ENCODE assay signal across 15 cellular contexts in genomic region chr4:158163941-158164665, GRCh38. TPM values are rescaled to one million over a fixed set of nuclear protein-coding genes. Genes with fewer than 3 reads are reported as not detected.
DNase-seq lines count a peak whose midpoint lies in the region; ATAC-seq and TF ChIP-seq lines count a peak whose summit lies in the region.
"Had no signal": no experiment of that assay in that cellular context is flagged by ENCODE, and none has a peak within 500 bp of the region (broad histone marks: within the 10 kb centered on the region; RNA-seq: fewer than 3 reads in every experiment).

No MANE protein-coding gene starts in this region.

- TF ChIP-seq CTCF in heart left ventricle (IDR thresholded peaks at IDR 0.05): peak in 1 of 12 donors; percentile 24
- no peak for TF ChIP-seq CTCF in fibroblast of mammary gland (conservative IDR thresholded peaks at IDR 0.05; ENCODE audit: control insufficient read depth, insufficient read depth, low read depth, low read length)
- no peak for TF ChIP-seq CTCF in ovary (IDR thresholded peaks at IDR 0.05)
- no peak for TF ChIP-seq CTCF in Calu3 (IDR thresholded peaks at IDR 0.05; ENCODE audit: unreplicated experiment)

- H3K27ac ChIP-seq in heart left ventricle (peak overlapping the region; percentile 44 to 93 (median 85)), ovary (peak overlapping the region in 1 of 2 donors; percentile 16), Karpas-422 (ENCODE audit: low read length) (no peak overlapping the region)

- DNase-seq in heart left ventricle (no peak), Right ventricle myocardium inferior (ENCODE audit: missing footprints) (no peak), fibroblast of mammary gland (ENCODE audit: low read depth) (peak; percentile 28), ovary (peak in 1 of 5 donors; percentile 27), Karpas-422 (no peak), Calu3 (no peak)
- DNase-seq: activated CD4-positive, alpha-beta memory T cell treated with anti-CD3 and anti-CD28 coated beads, Interleukin-2, amount 10 ng/mL, durations not matched to agents 7 days and 5 days; activated effector memory CD4-positive, alpha-beta T cell treated with Interleukin-2 at 50 U/mL for 16 hours; COR-L47; HCEC 1CT; NCI-H2081 treated with DMSO at 0.1 percent for 48 hours; stimulated activated naive CD8-positive, alpha-beta T cell treated with anti-CD3 and anti-CD28 coated beads, Interleukin-15, Interleukin-2, amounts not matched to agents 100 U/mL and 50 U/mL, for 24 hours had no signal

- H3K4me3 Mint-ChIP-seq in Calu3 (ENCODE audit: low read depth, unreplicated experiment): no peak overlapping the region
- H3K4me3 Mint-ChIP-seq: activated CD4-positive, alpha-beta memory T cell treated with anti-CD3 and anti-CD28 coated beads, Interleukin-2, amount 10 ng/mL, durations not matched to agents 7 days and 5 days had no signal

- no peaks in the 10 kb centered on the region for H3K9me3 ChIP-seq in heart left ventricle
- H3K9me3 ChIP-seq in ovary: no peaks in the 10 kb centered on the region
- H3K9me3 ChIP-seq in Karpas-422 (ENCODE audit: low read length): no peaks in the 10 kb centered on the region
- H3K9me3 ChIP-seq: A549 had no signal

- H3K4me1 Mint-ChIP-seq in Calu3 (ENCODE audit: low read depth, unreplicated experiment): peaks cover 34% of the 10 kb centered on the region
- H3K4me1 Mint-ChIP-seq: activated CD4-positive, alpha-beta memory T cell treated with anti-CD3 and anti-CD28 coated beads, Interleukin-2, amount 10 ng/mL, durations not matched to agents 7 days and 5 days had no signal

- no peak overlapping the region for H3K9ac ChIP-seq in Karpas-422 (ENCODE audit: low read length)

- no peak overlapping the region for H3K27ac Mint-ChIP-seq in Calu3 (ENCODE audit: unreplicated experiment)
- H3K27ac Mint-ChIP-seq: activated CD4-positive, alpha-beta memory T cell treated with anti-CD3 and anti-CD28 coated beads, Interleukin-2, amount 10 ng/mL, durations not matched to agents 7 days and 5 days had no signal

- ATAC-seq in heart left ventricle: peak in 1 of 4 donors; percentile 16
- no peak for ATAC-seq in Right ventricle myocardium inferior
- no peak for ATAC-seq in GM21529 (IDR thresholded peaks at IDR 0.05; ENCODE audit: unreplicated experiment)
- ATAC-seq in HG03045 (IDR thresholded peaks at IDR 0.05; ENCODE audit: unreplicated experiment): no peak
- ATAC-seq: A549; stimulated activated naive CD8-positive, alpha-beta T cell treated with anti-CD3 and anti-CD28 coated beads, Interleukin-15, Interleukin-2, amounts not matched to agents 100 U/mL and 50 U/mL, for 24 hours had no signal

- WGBS in heart left ventricle, 4 donors: 21 to 33% (median 30%) methylated on average over 8 of the region's 8 CpGs
- WGBS in ovary, 3 donors: 12 to 13% (median 13%) methylated on average over 8 of the region's 8 CpGs

- CTCF ChIA-PET in Calu3 (lab: Charles Lee): interaction anchor here (0.8 kb wide), 1 partner anchor 31 kb away, joined by 7 read pairs; no protein-coding TSS in a partner anchor

- TF ChIP-seq POLR2A in heart left ventricle (IDR thresholded peaks at IDR 0.05): no peak
- no peak for TF ChIP-seq POLR2A in ovary (IDR thresholded peaks at IDR 0.05)

- H3K4me3 ChIP-seq in heart left ventricle (peak overlapping the region in 10 of 12 donors; percentile 10 to 73 (median 68)), fibroblast of mammary gland (ENCODE audit: control insufficient read depth, low read depth, low read length) (no peak overlapping the region), ovary (peak overlapping the region; percentile 61), Karpas-422 (ENCODE audit: low read length) (no peak overlapping the region)
- H3K4me3 ChIP-seq: A549 had no signal

- no peak for TF ChIP-seq EP300 in ovary (IDR thresholded peaks at IDR 0.05)

- peaks cover 0 to 4% (median 0%) of the 10 kb centered on the region in 9 donors for H3K36me3 ChIP-seq in heart left ventricle
- no peaks in the 10 kb centered on the region for H3K36me3 ChIP-seq in ovary
- no peaks in the 10 kb centered on the region for H3K36me3 ChIP-seq in Karpas-422 (ENCODE audit: insufficient read depth, low read length)

- H3K79me2 ChIP-seq in Karpas-422 (ENCODE audit: low read length): no peaks in the 10 kb centered on the region

- no peaks in the 10 kb centered on the region for H3K9me2 ChIP-seq in Karpas-422 (replicated peaks; ENCODE audit: insufficient read depth, low read length)

- no peaks in the 10 kb centered on the region for H3K9me3 Mint-ChIP-seq in Calu3 (ENCODE audit: low read depth, unreplicated experiment)
- H3K9me3 Mint-ChIP-seq: activated CD4-positive, alpha-beta memory T cell treated with anti-CD3 and anti-CD28 coated beads, Interleukin-2, amount 10 ng/mL, durations not matched to agents 7 days and 5 days had no signal

- BruUV-seq in Calu3 (replicated peaks; lab: Mats Ljungman, UMichigan): no TSS peak

- intact Hi-C loops in heart left ventricle (cut with DNase I): loop anchor here in 2 of 10 donors (5.0 kb wide), 1 partner anchor 37 kb away; no protein-coding TSS in a partner anchor
- intact Hi-C loops in Right ventricle myocardium inferior (cut with DNase I): no loop called here
- intact Hi-C loops in ovary (cut with DNase I): loop anchor here in 1 of 4 donors (10.0 kb wide), 1 partner anchor 69 kb away; no protein-coding TSS in a partner anchor
- intact Hi-C loops in Calu3 (cut with micrococcal nuclease; ENCODE audit: unreplicated experiment): no loop called here

- H3K4me2 ChIP-seq in Karpas-422 (ENCODE audit: low read depth, low read length, poor library complexity, severe bottlenecking): no peak overlapping the region
- H3K4me2 ChIP-seq: A549 had no signal

- H3K27me3 ChIP-seq in heart left ventricle: no peaks in the 10 kb centered on the region
- no peaks in the 10 kb centered on the region for H3K27me3 ChIP-seq in ovary
- H3K27me3 ChIP-seq in Karpas-422 (ENCODE audit: low read length): no peaks in the 10 kb centered on the region; the same call in 1 of the 2 replicates

- H3K36me3 Mint-ChIP-seq in Calu3 (ENCODE audit: insufficient read depth, unreplicated experiment): no peaks in the 10 kb centered on the region

- H4K20me1 ChIP-seq in Karpas-422 (ENCODE audit: insufficient read depth, low read depth, low read length): no peaks in the 10 kb centered on the region

- H3K27me3 Mint-ChIP-seq in Calu3 (ENCODE audit: unreplicated experiment): no peaks in the 10 kb centered on the region
- H3K27me3 Mint-ChIP-seq: activated CD4-positive, alpha-beta memory T cell treated with anti-CD3 and anti-CD28 coated beads, Interleukin-2, amount 10 ng/mL, durations not matched to agents 7 days and 5 days had no signal

- no peak overlapping the region for H2AFZ ChIP-seq in Karpas-422 (ENCODE audit: low read length)

- H3K4me1 ChIP-seq in heart left ventricle (peaks cover 14 to 100% (median 77%) of the 10 kb centered on the region in 12 donors), ovary (ENCODE audit: insufficient read depth) (peaks cover 15% of the 10 kb centered on the region), Karpas-422 (ENCODE audit: low read length) (no peaks in the 10 kb centered on the region)

RNA-seq across cellular contexts. Expression of gene GASK1B, which starts 8.7 kb away (rescaled TPM):
- total RNA-seq in heart left ventricle (100 to 1,000 TPM in 2 of 9 donors, 10 to 100 TPM in 7; 34.5 to 108 (median 73.9) TPM), Right ventricle myocardium inferior (68.6 TPM), ovary (100 to 1,000 TPM in 5 of 7 donors, 10 to 100 TPM in 2; 60.8 to 145 (median 115) TPM), Calu3 (2022) (1.4 and 2.3 TPM in 2 replicates)
- polyA plus RNA-seq in heart left ventricle (10 to 100 TPM; 10.0 to 38.5 TPM), ovary (100 to 1,000 TPM in 1 of 2 donors, 10 to 100 TPM in 1; 94.7 to 170 TPM)
- not detected in 2 replicates for total RNA-seq in Karpas-422 (2014; rRNA removed; shearing (Covaris generic); ENCODE audit: low replicate concordance)
- total RNA-seq: activated CD4-positive, alpha-beta memory T cell treated with anti-CD3 and anti-CD28 coated beads, Interleukin-2, amount 10 ng/mL, durations not matched to agents 7 days and 5 days had no signal

RNA-seq across cellular contexts. Expression of gene TMEM144, which starts 46.2 kb away (rescaled TPM):
- total RNA-seq in heart left ventricle: 10 to 100 TPM in 6 of 9 donors, 1 to 10 TPM in 3; 6.8 to 17.7 (median 12.5) TPM
- 1 to 10 TPM; 2.3 to 8.0 TPM for polyA plus RNA-seq in heart left ventricle
- total RNA-seq in Right ventricle myocardium inferior: 12.6 TPM
- 10 to 100 TPM in 3 of 7 donors, 1 to 10 TPM in 4; 5.6 to 14.9 (median 9.0) TPM for total RNA-seq in ovary
- polyA plus RNA-seq in ovary: 1 to 10 TPM; 5.4 to 8.4 TPM
- total RNA-seq in Karpas-422 (2014; rRNA removed; shearing (Covaris generic); ENCODE audit: low replicate concordance): not detected in 2 replicates
- 6.0 and 11.8 TPM in 2 replicates for total RNA-seq in Calu3 (2022)
- total RNA-seq: activated CD4-positive, alpha-beta memory T cell treated with anti-CD3 and anti-CD28 coated beads, Interleukin-2, amount 10 ng/mL, durations not matched to agents 7 days and 5 days had no signal

Comparison
In these comparisons a context has a peak if more than half of its experiments do, and no peak if none do; other contexts are left out.
1. H3K4me3 ChIP-seq: peak in heart left ventricle (10 of 12) and ovary (single experiment); none in fibroblast of mammary gland (single experiment) and Karpas-422 (single experiment).
2. RNA of gene GASK1B, which starts 8.7 kb away (total RNA-seq): 60.8 to 145 TPM in ovary, 34.5 to 108 TPM in heart left ventricle and 68.6 TPM in Right ventricle myocardium inferior (single experiment); 1.4 to 2.3 TPM in Calu3 and not detected in Karpas-422; every median in the first group is over 10 times any median in the second.